9 cellular contexts compared by ENCODE assay signal in the genomic region with DNA sequence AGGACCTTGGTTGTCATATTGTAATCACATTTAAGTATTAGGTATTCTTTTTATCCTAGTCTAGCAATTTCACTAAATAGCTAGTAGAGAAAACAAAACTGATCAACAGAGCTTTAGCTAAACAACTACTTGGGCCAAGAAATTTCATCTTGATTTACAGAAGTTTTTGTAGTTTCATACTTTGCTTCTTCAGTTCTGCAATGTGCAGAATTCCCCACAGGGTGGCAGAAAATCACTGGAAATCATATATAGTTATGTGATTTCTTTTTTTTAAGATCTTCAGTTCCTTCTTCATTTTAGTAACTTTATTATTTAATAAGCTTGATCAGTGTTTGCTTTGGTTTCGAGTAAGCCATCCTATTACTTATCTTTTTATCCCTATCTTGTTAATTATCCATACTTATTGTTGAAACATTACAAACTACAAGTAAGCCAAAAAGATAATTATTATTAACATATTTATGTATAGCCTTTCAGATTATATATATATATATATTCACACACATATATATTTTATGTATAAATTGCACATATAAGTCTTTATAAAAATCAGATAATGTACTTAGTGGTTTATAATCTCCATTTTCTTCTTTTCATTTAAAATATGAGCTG. TPM values are rescaled to one million over a fixed set of nuclear protein-coding genes. Genes with fewer than 3 reads are reported as not detected.
DNase-seq lines count a peak whose midpoint lies in the region; ATAC-seq, FAIRE-seq and TF ChIP-seq lines count a peak whose summit lies in the region.
"Had no signal": no experiment of that assay in that cellular context is flagged by ENCODE, and none has a peak within 500 bp of the region (broad histone marks: within the 10 kb centered on the region; RNA-seq: fewer than 3 reads in every experiment).

No MANE protein-coding gene starts in this region.

- TF ChIP-seq EP300 in stomach (IDR thresholded peaks at IDR 0.05), result no peak

- H3K4me1 ChIP-seq in Panc1 (ENCODE audit: control insufficient read depth, insufficient read depth, low read length), result peaks cover 10% of the 10 kb centered on the region
- H3K4me1 ChIP-seq in astrocyte (ENCODE audit: insufficient read depth, low read length), result peaks cover 11% of the 10 kb centered on the region
- peaks cover 6 to 8% of the 10 kb centered on the region in 2 donors for H3K4me1 ChIP-seq in kidney (ENCODE audit: control insufficient read depth in 1 of 2, insufficient read depth in 1 of 2, low read depth in 1 of 2, low read length in 2 of 2)
- peaks cover 17 to 35% (median 23%) of the 10 kb centered on the region in 4 donors for H3K4me1 ChIP-seq in stomach
- no peaks in the 10 kb centered on the region for H3K4me1 ChIP-seq in aorta (ENCODE audit: control insufficient read depth in 1 of 2, insufficient read depth in 2 of 2, low read length in 2 of 2)

- no peak for TF ChIP-seq POLR2A in stomach (IDR thresholded peaks at IDR 0.05)

- H3K4me2 ChIP-seq in astrocyte (ENCODE audit: low read length), result no peak overlapping the region

- WGBS in stomach, 5 donors, result 9 to 29% (median 14%) methylated on average over 1 of the region's 1 CpG
- 27 to 28% methylated on average over 1 of the region's 1 CpG for WGBS in aorta, 2 donors

- H3K4me3 ChIP-seq in HFF-Myc (replicated peaks; ENCODE audit: low read depth, low read length), result no peak overlapping the region
- no peak overlapping the region for H3K4me3 ChIP-seq in Panc1 (ENCODE audit: low read depth in 2 of 2, low read length in 2 of 2)
- no peak overlapping the region for H3K4me3 ChIP-seq in astrocyte (ENCODE audit: insufficient read depth, low read depth, low read length)
- no peak overlapping the region for H3K4me3 ChIP-seq in kidney (ENCODE audit: low read length in 2 of 2)
- H3K4me3 ChIP-seq in stomach, result no peak overlapping the region
- H3K4me3 ChIP-seq in aorta (ENCODE audit: low read length in 2 of 2), result no peak overlapping the region
- H3K4me3 ChIP-seq: SK-N-MC had no signal

- H4K20me1 ChIP-seq in astrocyte (ENCODE audit: insufficient read depth, low read length), result peaks cover 21% of the 10 kb centered on the region

- no peak for ATAC-seq in CD4-positive, alpha-beta T cell (ENCODE audit: poor library complexity)
- ATAC-seq in Panc1, result no peak
- ATAC-seq in aorta (ENCODE audit: low FRiP score), result no peak
- ATAC-seq in GM19397 (IDR thresholded peaks at IDR 0.05; ENCODE audit: unreplicated experiment), result no peak

- peak overlapping the region; percentile 99 for H3K27ac Mint-ChIP-seq in CD4-positive, alpha-beta T cell
- H3K27ac Mint-ChIP-seq in astrocyte (ENCODE audit: unreplicated experiment), result no peak overlapping the region

- no peak overlapping the region for H3K27ac ChIP-seq in CD4-positive, alpha-beta T cell (ENCODE audit: low read depth, low read length)
- H3K27ac ChIP-seq in Panc1 (ENCODE audit: low read length), result no peak overlapping the region
- no peak overlapping the region for H3K27ac ChIP-seq in astrocyte (ENCODE audit: low read depth, low read length)
- H3K27ac ChIP-seq in kidney (ENCODE audit: low read depth in 2 of 2, low read length in 2 of 2), result no peak overlapping the region
- H3K27ac ChIP-seq in stomach, result peak overlapping the region in 1 of 5 donors; percentile 99
- H3K27ac ChIP-seq in aorta (ENCODE audit: low read depth in 1 of 2, low read length in 2 of 2), result no peak overlapping the region
- H3K27ac ChIP-seq: SK-N-MC had no signal

- in situ Hi-C loops in Panc1 (cut with HindIII; ENCODE audit: low pct_unique_long_range_greater_than_20kb, low sequenced_read_pairs), result no loop called here

- peaks cover 24% of the 10 kb centered on the region for H3K36me3 Mint-ChIP-seq in CD4-positive, alpha-beta T cell (ENCODE audit: low read depth)
- no peaks in the 10 kb centered on the region for H3K36me3 Mint-ChIP-seq in astrocyte (ENCODE audit: low read depth, unreplicated experiment)

- POLR2A ChIA-PET in CD4-positive, alpha-beta T cell (lab: Charles Lee), result interaction anchor here (0.9 to 1.6 kb wide), 3 partner anchors 12 to 60 kb away, joined by 3 to 5 read pairs (median 4); a partner anchor contains a TSS
- POLR2A ChIA-PET in Panc1 (lab: Charles Lee), result no interaction called here

- H3K9me3 ChIP-seq in CD4-positive, alpha-beta T cell (ENCODE audit: control insufficient read depth, low read length), result no peaks in the 10 kb centered on the region
- no peaks in the 10 kb centered on the region for H3K9me3 ChIP-seq in Panc1 (ENCODE audit: control insufficient read depth, insufficient read depth, low read depth, low read length)
- H3K9me3 ChIP-seq in astrocyte (ENCODE audit: insufficient read depth, low read depth, low read length), result no peaks in the 10 kb centered on the region
- H3K9me3 ChIP-seq in kidney (ENCODE audit: control insufficient read depth in 1 of 2, low read length in 2 of 2), result no peaks in the 10 kb centered on the region
- no peaks in the 10 kb centered on the region for H3K9me3 ChIP-seq in stomach
- no peaks in the 10 kb centered on the region for H3K9me3 ChIP-seq in aorta (ENCODE audit: control insufficient read depth, low read length)

- intact Hi-C loops in CD4-positive, alpha-beta T cell (cut with DNase I, micrococcal nuclease), result loop anchor here (1.0 to 10.0 kb wide), 6 partner anchors 112 to 786 kb away; a partner anchor contains a TSS
- intact Hi-C loops in Panc1 (cut with micrococcal nuclease; ENCODE audit: unreplicated experiment), result loop anchor here (5.0 kb wide), 1 partner anchor 636 kb away; no protein-coding TSS in a partner anchor
- intact Hi-C loops in kidney (cut with DNase I), result no loop called here
- intact Hi-C loops in stomach (cut with DNase I; ENCODE audit: low total_unique reads), result no loop called here
- intact Hi-C loops in aorta (cut with DNase I), result loop anchor here (2.0 to 10.0 kb wide), 2 partner anchors 634 to 636 kb away; no protein-coding TSS in a partner anchor

- peak; percentile 79 for TF ChIP-seq CTCF in CD4-positive, alpha-beta T cell (IDR thresholded peaks at IDR 0.05)
- peak; percentile 44 for TF ChIP-seq CTCF in HFF-Myc (IDR thresholded peaks at IDR 0.05; ENCODE audit: low read depth, low read length, missing control alignments)
- TF ChIP-seq CTCF in Panc1 (IDR thresholded peaks at IDR 0.05), result peak; percentile 72; the same call in 1 of the 2 replicates
- peak; percentile 75 for TF ChIP-seq CTCF in astrocyte (IDR thresholded peaks at IDR 0.05; ENCODE audit: insufficient read depth, low read depth, low read length)
- TF ChIP-seq CTCF in kidney (IDR thresholded peaks at IDR 0.05; ENCODE audit: borderline replicate concordance, extremely low read depth, insufficient read depth), result peak; percentile 42
- TF ChIP-seq CTCF in stomach (IDR thresholded peaks at IDR 0.05), result peak in 5 of 7 experiments; percentile 53 to 70 (median 66)

- no peak overlapping the region for H3K9ac ChIP-seq in astrocyte (ENCODE audit: low read length)
- no peak overlapping the region for H3K9ac ChIP-seq in kidney (ENCODE audit: low read length in 2 of 2)

- BruUV-seq in Panc1 (replicated peaks; lab: Mats Ljungman, UMichigan), result no TSS peak

- peak in 9 of 10 experiments; percentile 8 to 43 (median 25) for DNase-seq in CD4-positive, alpha-beta T cell
- DNase-seq in HFF-Myc (ENCODE audit: extremely low read depth, low read depth), result no peak
- no peak for DNase-seq in Panc1 (ENCODE audit: low read depth, low spot score)
- peak; percentile 14 for DNase-seq in astrocyte (ENCODE audit: low read depth)
- no peak for DNase-seq in kidney
- DNase-seq in stomach, result peak; percentile 46
- no peak for DNase-seq in aorta

- H3K36me3 ChIP-seq in Panc1 (ENCODE audit: control insufficient read depth, insufficient read depth, low read length) (no peaks in the 10 kb centered on the region; the same call in 1 of the 2 replicates), astrocyte (ENCODE audit: insufficient read depth, low read length) (peaks cover 2% of the 10 kb centered on the region), kidney (ENCODE audit: control insufficient read depth in 1 of 2, insufficient read depth in 2 of 2, low read length in 2 of 2) (no peaks in the 10 kb centered on the region), stomach (peaks cover 0 to 5% (median 0%) of the 10 kb centered on the region in 4 donors), aorta (ENCODE audit: control insufficient read depth in 1 of 2, insufficient read depth in 2 of 2, low read length in 1 of 2) (no peaks in the 10 kb centered on the region)

- peak overlapping the region; percentile 73 for H3K4me3 Mint-ChIP-seq in CD4-positive, alpha-beta T cell
- H3K4me3 Mint-ChIP-seq in astrocyte (ENCODE audit: unreplicated experiment), result peak overlapping the region; percentile 24

- FAIRE-seq in astrocyte (lab: Jason Lieb, UNC) (no peak), kidney (lab: Jason Lieb, UNC) (peak; percentile 83)

- H3K4me1 Mint-ChIP-seq in CD4-positive, alpha-beta T cell (ENCODE audit: low read depth), result peaks cover 27% of the 10 kb centered on the region
- peaks cover 5% of the 10 kb centered on the region for H3K4me1 Mint-ChIP-seq in astrocyte (ENCODE audit: low read depth, unreplicated experiment)

- H3K9me3 Mint-ChIP-seq in CD4-positive, alpha-beta T cell, result no peaks in the 10 kb centered on the region
- H3K9me3 Mint-ChIP-seq in astrocyte (ENCODE audit: unreplicated experiment), result no peaks in the 10 kb centered on the region

- no peaks in the 10 kb centered on the region for H3K27me3 ChIP-seq in CD4-positive, alpha-beta T cell (ENCODE audit: control insufficient read depth, insufficient read depth, low read length)
- H3K27me3 ChIP-seq in Panc1 (ENCODE audit: control insufficient read depth, insufficient read depth, low read length) (no peaks in the 10 kb centered on the region), astrocyte (ENCODE audit: insufficient read depth, low read length) (no peaks in the 10 kb centered on the region), stomach (no peaks in the 10 kb centered on the region), aorta (ENCODE audit: control insufficient read depth in 1 of 2, insufficient read depth in 2 of 2, low read length in 1 of 2) (no peaks in the 10 kb centered on the region)

- CTCF ChIA-PET in CD4-positive, alpha-beta T cell (lab: Charles Lee), result interaction anchor here (0.9 to 3.1 kb wide), 6 partner anchors 10 to 635 kb away, joined by 3 to 10 read pairs (median 6); a partner anchor contains a TSS
- CTCF ChIA-PET in Panc1 (lab: Charles Lee), result interaction anchor here (0.6 to 2.2 kb wide), 9 partner anchors 158 to 1096 kb away, joined by 3 to 19 read pairs (median 4); no protein-coding TSS in a partner anchor

- no peaks in the 10 kb centered on the region for H3K27me3 Mint-ChIP-seq in CD4-positive, alpha-beta T cell
- H3K27me3 Mint-ChIP-seq in astrocyte (ENCODE audit: low read depth, unreplicated experiment), result no peaks in the 10 kb centered on the region

- H2AFZ ChIP-seq in astrocyte (ENCODE audit: low read depth, low read length), result no peak overlapping the region

- H3K79me2 ChIP-seq in astrocyte (ENCODE audit: insufficient read depth, low read length), result peaks cover 29% of the 10 kb centered on the region

RNA-seq across cellular contexts. Expression of a gene that starts 2.2 kb away (rescaled TPM):
- total RNA-seq in CD4-positive, alpha-beta T cell, result 100 to 1,000 TPM; 109 TPM
- 70.7 TPM for total RNA-seq in Panc1 (2021; ENCODE audit: unreplicated experiment)
- 44.5 TPM for polyA plus RNA-seq in Panc1 (2012; ENCODE audit: insufficient read length)
- 67.1 and 73.1 TPM in 2 replicates for total RNA-seq in astrocyte
- 73.8 TPM for total RNA-seq in kidney
- 18.2 TPM for polyA plus RNA-seq in kidney (ENCODE audit: insufficient read depth, low read depth, low replicate concordance)
- total RNA-seq in stomach, result 100 to 1,000 TPM in 3 of 5 donors, 10 to 100 TPM in 2; 15.2 to 194 (median 149) TPM
- polyA plus RNA-seq in stomach, result 10 to 100 TPM; 23.7 to 30.9 (median 29.8) TPM
- 10 to 100 TPM; 85.8 to 90.5 TPM for total RNA-seq in aorta
- polyA plus RNA-seq in aorta, result 10 to 100 TPM; 33.0 to 47.7 TPM

RNA-seq across cellular contexts. Expression of a gene that starts 34.0 kb away (rescaled TPM):
- total RNA-seq in CD4-positive, alpha-beta T cell, result 10 to 100 TPM; 40.3 to 44.6 TPM
- total RNA-seq in Panc1 (2021; ENCODE audit: unreplicated experiment) (234 TPM), astrocyte (128 and 152 TPM in 2 replicates), kidney (90.9 TPM), stomach (10 to 100 TPM in 4 of 5 donors, 1 to 10 TPM in 1; 1.2 to 30.8 (median 14.5) TPM), aorta (10 to 100 TPM; 63.5 to 79.3 TPM)
- polyA plus RNA-seq in Panc1 (2012; ENCODE audit: insufficient read length), result 73.2 TPM
- polyA plus RNA-seq in kidney (ENCODE audit: insufficient read depth, low read depth, low replicate concordance) (139 TPM), stomach (10 to 100 TPM; 60.7 to 82.9 (median 76.5) TPM), aorta (10 to 100 TPM; 59.1 to 71.3 TPM)

Comparison
In these comparisons a context has a peak if more than half of its experiments do, and no peak if none do; other contexts are left out.
1. DNase-seq: peak in CD4-positive, alpha-beta T cell (9 of 10), astrocyte (single experiment) and stomach (single experiment); none in HFF-Myc (single experiment), Panc1 (single experiment), kidney (single experiment) and aorta (0 of 2).
2. intact Hi-C loops: an anchor here in CD4-positive, alpha-beta T cell (1.0 to 10.0 kb wide), Panc1 (5.0 kb wide) and aorta (2.0 to 10.0 kb wide); none called in kidney and stomach.
3. Peak in every context shown above with its lines, with median percentiles within 50 percentile points of each other: CTCF ChIP-seq.